ENCODE assay signal across 1 cellular context in genomic region chr15:49628379-49628778, GRCh38.
TF ChIP-seq lines count a peak whose summit lies in the region.

No MANE protein-coding gene starts in this region.

TF ChIP-seq in WTC11, 78 proteins besides CTCF, POLR2A, EP300 and RAD21 (continued from another document):
- no peak for TF ChIP-seq ZNF425 (CRISPR knock-in tag; conservative IDR thresholded peaks at IDR 0.05)
- no peak for TF ChIP-seq GRHL2 (CRISPR knock-in tag; IDR thresholded peaks at IDR 0.05; ENCODE audit: insufficient replicate concordance, severe bottlenecking)
- no peak for TF ChIP-seq AR (CRISPR knock-in tag; IDR thresholded peaks at IDR 0.05)
- no peak for TF ChIP-seq SMAD3 (CRISPR knock-in tag; IDR thresholded peaks at IDR 0.05; ENCODE audit: borderline replicate concordance)
- TF ChIP-seq, protein P1, sequence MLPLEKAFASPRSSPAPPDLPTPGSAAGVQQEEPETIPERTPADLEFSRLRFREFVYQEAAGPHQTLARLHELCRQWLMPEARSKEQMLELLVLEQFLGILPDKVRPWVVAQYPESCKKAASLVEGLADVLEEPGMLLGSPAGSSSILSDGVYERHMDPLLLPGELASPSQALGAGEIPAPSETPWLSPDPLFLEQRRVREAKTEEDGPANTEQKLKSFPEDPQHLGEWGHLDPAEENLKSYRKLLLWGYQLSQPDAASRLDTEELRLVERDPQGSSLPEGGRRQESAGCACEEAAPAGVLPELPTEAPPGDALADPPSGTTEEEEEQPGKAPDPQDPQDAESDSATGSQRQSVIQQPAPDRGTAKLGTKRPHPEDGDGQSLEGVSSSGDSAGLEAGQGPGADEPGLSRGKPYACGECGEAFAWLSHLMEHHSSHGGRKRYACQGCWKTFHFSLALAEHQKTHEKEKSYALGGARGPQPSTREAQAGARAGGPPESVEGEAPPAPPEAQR (CRISPR knock-in tag; IDR thresholded peaks at IDR 0.05) = no peak
